ENCODE assay signal across 12 cellular contexts in genomic region chr1:38964140-38964548, GRCh38. TPM values are rescaled to one million over a fixed set of nuclear protein-coding genes. Genes with fewer than 3 reads are reported as not detected.
DNase-seq lines count a peak whose midpoint lies in the region; ATAC-seq and TF ChIP-seq lines count a peak whose summit lies in the region.
"Had no signal": no experiment of that assay in that cellular context is flagged by ENCODE, and none has a peak within 500 bp of the region (broad histone marks: within the 10 kb centered on the region; RNA-seq: fewer than 3 reads in every experiment).

No MANE protein-coding gene starts in this region.

- H3K79me2 ChIP-seq in Loucy (ENCODE audit: insufficient read depth, low read length) (no peaks in the 10 kb centered on the region), mammary epithelial cell (ENCODE audit: insufficient read depth, low read length) (no peaks in the 10 kb centered on the region)

- H2AFZ ChIP-seq in Loucy (ENCODE audit: low read length) (no peak overlapping the region), mammary epithelial cell (ENCODE audit: low read depth, low read length) (no peak overlapping the region)

- no peaks in the 10 kb centered on the region for H3F3A ChIP-seq in Loucy (ENCODE audit: low read depth)

- ATAC-seq in HG02870 (IDR thresholded peaks at IDR 0.05; ENCODE audit: unreplicated experiment) (no peak), lower lobe of right lung (no peak)

- in situ Hi-C loops in mammary epithelial cell (cut with MboI; ENCODE audit: low sequenced_read_pairs in 2 of 2): no loop called here

- dilution Hi-C loops in mammary epithelial cell (cut with HindIII; ENCODE audit: low sequenced_read_pairs): no loop called here

- 95% methylated on average over 3 of the region's 3 CpGs for WGBS in mammary epithelial cell (ENCODE audit: low coverage, missing lambda C conversion rate)

- BruUV-seq in mammary epithelial cell (replicated peaks; lab: Mats Ljungman, UMichigan): no TSS peak

- H3K9ac ChIP-seq in Loucy (ENCODE audit: low read depth, low read length, poor library complexity, severe bottlenecking): no peak overlapping the region
- H3K9ac ChIP-seq in mammary epithelial cell (ENCODE audit: insufficient read depth, low read length): no peak overlapping the region

- intact Hi-C loops in mammary epithelial cell (cut with micrococcal nuclease): loop anchor here (1.0 to 5.0 kb wide), 2 partner anchors 92 to 129 kb away; partner anchors contain the start of gene MYCBP
- intact Hi-C loops in lower lobe of right lung (cut with DNase I): no loop called here

- TF ChIP-seq CTCF in Loucy (conservative IDR thresholded peaks at IDR 0.05; ENCODE audit: low read length) (peak; percentile 60), mammary epithelial cell (conservative IDR thresholded peaks at IDR 0.05 in 1 of 2, IDR thresholded peaks at IDR 0.05 in 1 of 2; ENCODE audit: extremely low read depth in 1 of 2, insufficient read depth in 1 of 2, low read depth in 1 of 2, low read length in 2 of 2) (peak; percentile 19 to 51), lower lobe of right lung (IDR thresholded peaks at IDR 0.05) (no peak)

- H3K4me2 ChIP-seq in Loucy (ENCODE audit: low read depth, low read length, poor library complexity, severe bottlenecking) (no peak overlapping the region), mammary epithelial cell (ENCODE audit: insufficient read depth, low read depth, low read length) (no peak overlapping the region)

- CTCF ChIA-PET in mammary epithelial cell (lab: Charles Lee; ENCODE audit: low non-redundant PET): interaction anchor here (0.7 kb wide), 1 partner anchor 105 kb away, joined by 5 read pairs; no protein-coding TSS in a partner anchor

- DNase-seq in activated gamma-delta T cell treated with Interleukin-2 at 50 U/mL for 16 hours (peak; percentile 4), activated gamma-delta T cell (lab: John Stamatoyannopoulos, UW) (no peak), mammary epithelial cell (no peak), pons (ENCODE audit: low spot score) (peak; percentile 46), lower lobe of right lung (no peak), glomerular visceral epithelial cell (ENCODE audit: extremely low spot score) (no peak)
- DNase-seq: colonic mucosa had no signal

- H3K9me3 ChIP-seq in Loucy (ENCODE audit: insufficient read depth, low read depth, low read length) (no peaks in the 10 kb centered on the region), mammary epithelial cell (replicated peaks; ENCODE audit: insufficient read depth, low read length) (no peaks in the 10 kb centered on the region), lower lobe of right lung (no peaks in the 10 kb centered on the region)
- H3K9me3 ChIP-seq: colonic mucosa, thoracic aorta had no signal

- H3K4me3 ChIP-seq in Loucy (ENCODE audit: low read length, poor library complexity, severe bottlenecking): no peak overlapping the region
- no peak overlapping the region for H3K4me3 ChIP-seq in mammary epithelial cell (replicated peaks in 1 of 3; ENCODE audit: insufficient read depth in 1 of 3, low read depth in 2 of 3, low read length in 3 of 3)
- no peak overlapping the region for H3K4me3 ChIP-seq in lower lobe of right lung
- H3K4me3 ChIP-seq: colonic mucosa, thoracic aorta had no signal

- no peak overlapping the region for H3K27ac ChIP-seq in mammary epithelial cell (ENCODE audit: insufficient read depth, low read depth, low read length)
- H3K27ac ChIP-seq in lower lobe of right lung: no peak overlapping the region
- H3K27ac ChIP-seq: colonic mucosa, thoracic aorta had no signal

- H3K4me1 ChIP-seq in Loucy (ENCODE audit: insufficient read depth, low read length, poor library complexity, severe bottlenecking): no peaks in the 10 kb centered on the region
- H3K4me1 ChIP-seq in mammary epithelial cell (ENCODE audit: insufficient read depth, low read length): peaks cover 34% of the 10 kb centered on the region
- H3K4me1 ChIP-seq in lower lobe of right lung: no peaks in the 10 kb centered on the region
- H3K4me1 ChIP-seq: colonic mucosa had no signal

- H3K27me3 ChIP-seq in Loucy (ENCODE audit: insufficient read depth, low read length, poor library complexity, severe bottlenecking) (no peaks in the 10 kb centered on the region), mammary epithelial cell (ENCODE audit: insufficient read depth, low read length) (no peaks in the 10 kb centered on the region), lower lobe of right lung (ENCODE audit: low read depth) (no peaks in the 10 kb centered on the region)
- H3K27me3 ChIP-seq: colonic mucosa had no signal

- H3K9me2 ChIP-seq in Loucy (replicated peaks; ENCODE audit: low read depth, low read length): no peaks in the 10 kb centered on the region

- no peaks in the 10 kb centered on the region for H4K20me1 ChIP-seq in Loucy (ENCODE audit: insufficient read depth, low read length, poor library complexity, severe bottlenecking)
- no peaks in the 10 kb centered on the region for H4K20me1 ChIP-seq in mammary epithelial cell (ENCODE audit: insufficient read depth, low read length)

- H3K36me3 ChIP-seq in Loucy (ENCODE audit: insufficient read depth, low read length) (no peaks in the 10 kb centered on the region), mammary epithelial cell (ENCODE audit: insufficient read depth, low read length) (no peaks in the 10 kb centered on the region), lower lobe of right lung (no peaks in the 10 kb centered on the region)
- H3K36me3 ChIP-seq: colonic mucosa, thoracic aorta had no signal

RNA-seq across cellular contexts. Expression of gene RHBDL2, which starts 22.5 kb away (rescaled TPM):
- total RNA-seq in mammary epithelial cell (1 to 10 TPM in 1 of 2 donors, under 1 TPM in 1; 0.67 to 7.5 TPM), lower lobe of right lung (0.32 TPM)
- 3.2 TPM for polyA plus RNA-seq in mammary epithelial cell
- not detected for polyA minus RNA-seq in mammary epithelial cell
- total RNA-seq: CD8-positive, alpha-beta memory T cell had no signal
- polyA plus RNA-seq: CD8-positive, alpha-beta memory T cell; neural cell had no signal

RNA-seq across cellular contexts. Expression of gene AKIRIN1, which starts 26.9 kb away (rescaled TPM):
- total RNA-seq in mammary epithelial cell: 10 to 100 TPM; 62.8 to 63.5 TPM
- 41.2 TPM for polyA plus RNA-seq in mammary epithelial cell
- 39.6 TPM for polyA minus RNA-seq in mammary epithelial cell
- 43.8 TPM for total RNA-seq in lower lobe of right lung

Comparison
In these comparisons a context has a peak if more than half of its experiments do, and no peak if none do; other contexts are left out.
1. DNase-seq: peak in activated gamma-delta T cell treated with Interleukin-2 at 50 U/mL for 16 hours (single experiment) and pons (single experiment); none in activated gamma-delta T cell (single experiment), mammary epithelial cell (single experiment), lower lobe of right lung (single experiment) and glomerular visceral epithelial cell (single experiment).